In the genomic region with DNA sequence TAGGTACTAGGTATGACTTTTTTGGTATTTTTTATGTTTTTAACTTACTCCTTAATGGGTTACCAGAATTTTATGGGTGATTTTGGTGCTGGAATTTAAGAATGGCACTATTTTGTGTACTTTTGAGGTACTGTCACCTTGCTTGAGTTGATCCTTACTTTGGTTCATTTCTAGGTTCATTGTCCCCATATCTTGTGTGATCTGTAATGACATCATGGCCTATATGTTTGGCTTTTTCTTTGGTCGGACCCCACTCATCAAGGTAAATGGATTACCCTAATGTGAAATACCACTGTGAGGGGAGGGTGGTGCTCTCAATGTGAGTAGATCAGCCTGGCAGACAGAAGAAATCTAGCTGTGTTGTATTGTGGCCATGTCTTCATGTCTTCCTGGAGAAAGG, we compare ENCODE assay signal across 30 cellular contexts.
"Had no signal": no experiment of that assay in that cellular context is flagged by ENCODE, and none has a peak within 500 bp of the region (broad histone marks: within the 10 kb centered on the region; RNA-seq: fewer than 3 reads in every experiment).

No MANE protein-coding gene starts in this region.

- FAIRE-seq: colon, endometrium had no signal

- DNase-seq: activated CD4-positive, alpha-beta T cell treated with anti-CD3 and anti-CD28 coated beads for 48 hours; activated CD4-positive, alpha-beta T cell treated with anti-CD3 and anti-CD28 coated beads, Interleukin-2, amount 50 U/mL, for 48 hours; activated CD8-positive, alpha-beta memory T cell treated with anti-CD3 and anti-CD28 coated beads, Interleukin-2, amount 50 U/mL, for 48 hours; activated gamma-delta T cell; activated naive CD8-positive, alpha-beta T cell treated with anti-CD3 and anti-CD28 coated beads, Interleukin-2, amount 10 ng/mL, durations not matched to agents 7 days and 5 days; amniotic stem cell; dermis blood vessel endothelial cell; effector CD4-positive, alpha-beta T cell; esophagus squamous epithelium; foreskin melanocyte; heart right ventricle; lower lobe of right lung; mesenchymal stem cell; SK-N-SH; stimulated activated CD4-positive, alpha-beta T cell treated with anti-CD3 and anti-CD28 coated beads, Interleukin-4, amount 100 ng/mL, for 24 hours; stimulated activated naive B cell treated with anti-CD40 and anti-IgM and Interleukin-4, amounts not matched to agents 10 μg/mL and 1 μg/mL and 100 μg/mL, for 72 hours; stomach; SW 1271; T1000; tibial artery; WERI-Rb-1 had no signal

- H3K27me3 ChIP-seq: esophagus squamous epithelium, heart right ventricle, neutrophil, stomach, tibial artery had no signal

- H3K27ac ChIP-seq: epithelial cell of prostate, esophagus squamous epithelium, lower lobe of right lung, neutrophil, skin epidermis, stomach, WERI-Rb-1 had no signal

- H3K9me3 ChIP-seq: esophagus squamous epithelium, heart right ventricle, lower lobe of right lung, neutrophil, SK-N-SH, stomach, tibial artery had no signal

- H3K4me3 ChIP-seq: esophagus squamous epithelium, heart right ventricle, lower lobe of right lung, skin epidermis, stomach, tibial artery had no signal

- H3K27ac Mint-ChIP-seq: activated naive CD8-positive, alpha-beta T cell treated with anti-CD3 and anti-CD28 coated beads, Interleukin-2, amount 10 ng/mL, durations not matched to agents 7 days and 5 days; nephron; T-helper 1 cell treated with Interleukin-12 subunit alpha and Interleukin-12 subunit beta and Interleukin-4 antibody, amounts not matched to agents 30 μg/mL and 1 μg/mL, for 36 hours had no signal

- H3K27me3 Mint-ChIP-seq: activated naive CD8-positive, alpha-beta T cell treated with anti-CD3 and anti-CD28 coated beads, Interleukin-2, amount 10 ng/mL, durations not matched to agents 7 days and 5 days; stimulated activated naive B cell treated with anti-CD40 and anti-IgM and Interleukin-4, amounts not matched to agents 10 μg/mL and 1 μg/mL and 100 μg/mL, for 72 hours had no signal

- H3K9ac ChIP-seq: SK-N-SH had no signal

- H3K4me1 Mint-ChIP-seq: activated naive CD8-positive, alpha-beta T cell treated with anti-CD3 and anti-CD28 coated beads, Interleukin-2, amount 10 ng/mL, durations not matched to agents 7 days and 5 days; nephron had no signal

- ATAC-seq: activated CD4-positive, CD25-positive, alpha-beta regulatory T cell treated with anti-CD3 and anti-CD28 coated beads, Interleukin-2, amount 50 U/mL, for 24 hours; heart right ventricle; lower lobe of right lung; sciatic nerve; stimulated activated naive B cell treated with anti-CD40 and anti-IgM and Interleukin-4, amounts not matched to agents 10 μg/mL and 1 μg/mL and 100 μg/mL, for 72 hours had no signal

- H3K9me3 Mint-ChIP-seq: activated naive CD8-positive, alpha-beta T cell treated with anti-CD3 and anti-CD28 coated beads, Interleukin-2, amount 10 ng/mL, durations not matched to agents 7 days and 5 days; nephron; stimulated activated naive B cell treated with anti-CD40 and anti-IgM and Interleukin-4, amounts not matched to agents 10 μg/mL and 1 μg/mL and 100 μg/mL, for 72 hours; T-helper 1 cell treated with Interleukin-12 subunit alpha and Interleukin-12 subunit beta and Interleukin-4 antibody, amounts not matched to agents 30 μg/mL and 1 μg/mL, for 36 hours had no signal

- H3K4me2 ChIP-seq: SK-N-SH had no signal

- H3K4me3 Mint-ChIP-seq: activated naive CD8-positive, alpha-beta T cell treated with anti-CD3 and anti-CD28 coated beads, Interleukin-2, amount 10 ng/mL, durations not matched to agents 7 days and 5 days; nephron; stimulated activated naive B cell treated with anti-CD40 and anti-IgM and Interleukin-4, amounts not matched to agents 10 μg/mL and 1 μg/mL and 100 μg/mL, for 72 hours; T-helper 1 cell treated with Interleukin-12 subunit alpha and Interleukin-12 subunit beta and Interleukin-4 antibody, amounts not matched to agents 30 μg/mL and 1 μg/mL, for 36 hours had no signal

- H3K4me1 ChIP-seq: lower lobe of right lung had no signal
